ENCODE assay signal across 14 cellular contexts in the genomic region with DNA sequence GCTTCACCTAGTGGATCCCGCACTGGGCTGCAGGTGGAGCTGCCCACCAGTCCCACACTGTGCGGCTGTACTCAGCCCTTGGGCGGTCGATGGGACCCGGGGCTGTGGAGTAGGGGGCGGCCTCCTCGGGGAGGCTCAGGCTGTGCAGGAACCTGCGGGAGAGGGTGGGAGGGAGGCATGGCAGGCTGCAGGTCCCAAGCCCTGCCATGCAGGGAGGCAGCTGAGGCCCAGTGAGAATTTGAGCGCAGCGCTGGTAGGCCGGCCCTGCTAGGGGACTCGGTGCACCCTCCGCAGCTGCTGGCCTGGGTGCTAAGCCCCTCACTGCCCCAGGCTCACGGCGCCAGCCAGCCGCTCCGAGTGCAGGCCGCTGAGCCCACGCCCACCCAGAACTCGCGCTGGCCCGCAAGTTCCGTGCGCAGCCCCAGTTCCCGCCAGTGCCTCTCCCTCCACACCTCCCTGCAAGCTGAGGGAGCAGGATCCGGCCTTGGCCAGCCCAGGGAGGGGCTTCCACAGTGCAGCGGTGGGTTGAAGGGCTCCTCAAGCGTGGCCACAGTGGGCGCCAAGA.
DNase-seq lines count a peak whose midpoint lies in the region; ATAC-seq and TF ChIP-seq lines count a peak whose summit lies in the region.
"Had no signal": no experiment of that assay in that cellular context is flagged by ENCODE, and none has a peak within 500 bp of the region (broad histone marks: within the 10 kb centered on the region; RNA-seq: fewer than 3 reads in every experiment).

No MANE protein-coding gene starts in this region.

- ATAC-seq in stimulated activated naive CD8-positive, alpha-beta T cell treated with anti-CD3 and anti-CD28 coated beads, Interleukin-15, amount 100 ng/mL, for 72 hours: peak; percentile 46
- ATAC-seq in stimulated activated naive CD8-positive, alpha-beta T cell treated with anti-CD3 and anti-CD28 coated beads, Interleukin-15, Interleukin-2, amounts not matched to agents 100 U/mL and 50 U/mL, for 24 hours: no peak
- no peak for ATAC-seq in mucosa of descending colon
- no peak for ATAC-seq in HG02852 (IDR thresholded peaks at IDR 0.05; ENCODE audit: unreplicated experiment)
- no peak for ATAC-seq in GM19328 (IDR thresholded peaks at IDR 0.05; ENCODE audit: unreplicated experiment)
- ATAC-seq: HepG2 had no signal

- DNase-seq in stimulated activated naive CD8-positive, alpha-beta T cell treated with anti-CD3 and anti-CD28 coated beads, Interleukin-15, amount 100 ng/mL, for 72 hours: no peak
- DNase-seq in stimulated activated naive CD8-positive, alpha-beta T cell treated with anti-CD3 and anti-CD28 coated beads, Interleukin-15, Interleukin-2, amounts not matched to agents 100 U/mL and 50 U/mL, for 24 hours: no peak
- DNase-seq in mucosa of descending colon (peak in 2 of 3 donors; percentile 12 to 38), spleen (peak; percentile 69), DMS79 treated with DMSO at 0.1 percent for 48 hours (lab: John Stamatoyannopoulos, UW) (no peak)
- DNase-seq: DMS79, EL had no signal

- H3K4me3 ChIP-seq in mucosa of descending colon: no peak overlapping the region
- no peak overlapping the region for H3K4me3 ChIP-seq in spleen
- H3K4me3 ChIP-seq: HAP-1 had no signal

- H3K4me1 ChIP-seq in mucosa of descending colon (ENCODE audit: low read depth) (no peaks in the 10 kb centered on the region), spleen (no peaks in the 10 kb centered on the region)
- H3K4me1 ChIP-seq: HAP-1 had no signal

- H3K9me3 Mint-ChIP-seq in stimulated activated naive CD8-positive, alpha-beta T cell treated with anti-CD3 and anti-CD28 coated beads, Interleukin-15, amount 100 ng/mL, for 72 hours: peaks cover 10 to 18% of the 10 kb centered on the region in 2 donors

- no peak overlapping the region for H3K4me3 Mint-ChIP-seq in stimulated activated naive CD8-positive, alpha-beta T cell treated with anti-CD3 and anti-CD28 coated beads, Interleukin-15, amount 100 ng/mL, for 72 hours
- H3K4me3 Mint-ChIP-seq: B cell; CD4-positive, alpha-beta memory T cell had no signal

- H3K27ac Mint-ChIP-seq in stimulated activated naive CD8-positive, alpha-beta T cell treated with anti-CD3 and anti-CD28 coated beads, Interleukin-15, amount 100 ng/mL, for 72 hours: no peak overlapping the region
- H3K27ac Mint-ChIP-seq: B cell; CD4-positive, alpha-beta memory T cell had no signal

- no peaks in the 10 kb centered on the region for H3K27me3 Mint-ChIP-seq in stimulated activated naive CD8-positive, alpha-beta T cell treated with anti-CD3 and anti-CD28 coated beads, Interleukin-15, amount 100 ng/mL, for 72 hours
- H3K27me3 Mint-ChIP-seq: B cell; CD4-positive, alpha-beta memory T cell had no signal

- peaks cover 9% of the 10 kb centered on the region for H3K9me3 ChIP-seq in mucosa of descending colon
- peaks cover 0 to 34% (median 17%) of the 10 kb centered on the region in 8 donors for H3K9me3 ChIP-seq in spleen
- H3K9me3 ChIP-seq: HAP-1 had no signal

- intact Hi-C loops in mucosa of descending colon (cut with DNase I, micrococcal nuclease): no loop called here
- intact Hi-C loops in spleen (cut with DNase I; ENCODE audit: low total_unique reads): no loop called here

- no peaks in the 10 kb centered on the region for H3K4me1 Mint-ChIP-seq in stimulated activated naive CD8-positive, alpha-beta T cell treated with anti-CD3 and anti-CD28 coated beads, Interleukin-15, amount 100 ng/mL, for 72 hours
- H3K4me1 Mint-ChIP-seq: B cell; CD4-positive, alpha-beta memory T cell had no signal

- no peak overlapping the region for H3K27ac ChIP-seq in spleen
- H3K27ac ChIP-seq: C4-2B had no signal

- H3K36me3 ChIP-seq in mucosa of descending colon (ENCODE audit: low read depth): no peaks in the 10 kb centered on the region
- H3K36me3 ChIP-seq in spleen: no peaks in the 10 kb centered on the region
- H3K36me3 ChIP-seq: HAP-1 had no signal

- TF ChIP-seq CTCF in mucosa of descending colon (IDR thresholded peaks at IDR 0.05) (no peak), spleen (IDR thresholded peaks at IDR 0.05 in 8 of 11, conservative IDR thresholded peaks at IDR 0.05 in 3 of 11) (no peak)

- H3K27me3 ChIP-seq in spleen (replicated peaks in 1 of 7): no peaks in the 10 kb centered on the region

- TF ChIP-seq POLR2A in spleen (IDR thresholded peaks at IDR 0.05): no peak

- 91 to 97% (median 94%) methylated on average over 19 to 29 of the region's 29 CpGs for WGBS in spleen, 5 donors

Comparison
In these comparisons a context has a peak if more than half of its experiments do, and no peak if none do; other contexts are left out.
1. DNase-seq: peak in mucosa of descending colon (2 of 3) and spleen (single experiment); none in stimulated activated naive CD8-positive, alpha-beta T cell treated with anti-CD3 and anti-CD28 coated beads, Interleukin-15, amount 100 ng/mL, for 72 hours (0 of 2), stimulated activated naive CD8-positive, alpha-beta T cell treated with anti-CD3 and anti-CD28 coated beads, Interleukin-15, Interleukin-2, amounts not matched to agents 100 U/mL and 50 U/mL, for 24 hours (single experiment) and DMS79 treated with DMSO at 0.1 percent for 48 hours (single experiment).